Comparison of ENCODE assay signal across 8 cellular contexts in the genomic region with DNA sequence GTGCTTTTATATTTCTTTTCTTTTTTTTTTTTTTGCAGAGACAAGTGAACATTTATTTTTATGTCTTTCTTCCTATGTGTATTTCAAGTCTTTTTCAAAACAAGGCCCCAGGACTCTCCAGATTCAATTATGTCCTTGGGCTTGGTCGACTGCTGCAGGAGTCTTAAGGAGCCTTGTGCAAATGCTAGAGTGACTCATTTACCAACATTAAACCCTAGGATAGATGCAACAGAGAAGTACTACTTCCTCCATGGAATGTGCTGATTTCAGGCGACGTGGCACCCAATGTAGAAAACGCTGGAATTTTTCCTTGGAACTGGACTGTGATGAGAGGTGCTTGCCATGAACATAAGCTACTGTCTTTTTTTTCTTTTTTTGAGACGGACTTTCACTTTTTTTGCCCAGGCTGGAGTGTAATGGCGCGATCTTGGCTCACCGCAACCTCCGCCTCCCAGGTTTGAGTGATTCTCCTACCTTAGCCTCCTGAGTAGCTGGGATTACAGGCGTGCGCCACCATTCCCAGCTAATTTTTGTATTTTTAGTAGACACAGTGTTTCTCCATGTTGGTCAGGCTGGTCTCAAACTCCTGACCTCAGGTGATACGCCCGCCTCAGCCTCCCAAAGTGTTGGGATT. TPM values are rescaled to one million over a fixed set of nuclear protein-coding genes. Genes with fewer than 3 reads are reported as not detected.
DNase-seq lines count a peak whose midpoint lies in the region; ATAC-seq, FAIRE-seq and TF ChIP-seq lines count a peak whose summit lies in the region.
"Not testable (repeated sequence)": the region's sequence is repeated elsewhere in the genome, so short reads cannot be mapped to it uniquely, and the experiment has no call there.

No MANE protein-coding gene starts in this region.

- H3K27ac Mint-ChIP-seq in CD8-positive, alpha-beta memory T cell, result peak overlapping the region; percentile 92 to 99 (median 98)
- H3K27ac Mint-ChIP-seq in activated T-helper 17 cell treated with anti-CD3 and anti-CD28 coated beads, Interleukin-2, amount 50 U/mL, for 72 hours, result peak overlapping the region; percentile 99
- peak overlapping the region; percentile 90 for H3K27ac Mint-ChIP-seq in dendritic cell treated with granulocyte-macrophage colony-stimulating factor and Interleukin-4, amounts not matched to agents 40 ng/mL and 50 ng/mL, for 4 days
- not testable (repeated sequence) for H3K27ac Mint-ChIP-seq in neural crest cell (ENCODE audit: unreplicated experiment)
- H3K27ac Mint-ChIP-seq in type B pancreatic cell, result peak overlapping the region; percentile 95

- H3K9me3 Mint-ChIP-seq in CD8-positive, alpha-beta memory T cell; activated T-helper 17 cell treated with anti-CD3 and anti-CD28 coated beads, Interleukin-2, amount 50 U/mL, for 72 hours; dendritic cell treated with granulocyte-macrophage colony-stimulating factor and Interleukin-4, amounts not matched to agents 40 ng/mL and 50 ng/mL, for 4 days; neural crest cell; type B pancreatic cell: not testable (repeated sequence)

- not testable (repeated sequence) for H3K27me3 Mint-ChIP-seq in CD8-positive, alpha-beta memory T cell; activated T-helper 17 cell treated with anti-CD3 and anti-CD28 coated beads, Interleukin-2, amount 50 U/mL, for 72 hours; dendritic cell treated with granulocyte-macrophage colony-stimulating factor and Interleukin-4, amounts not matched to agents 40 ng/mL and 50 ng/mL, for 4 days; neural crest cell (ENCODE audit: low read depth); type B pancreatic cell

- H3K27ac ChIP-seq in CD8-positive, alpha-beta memory T cell (ENCODE audit: low read depth, low read length), result peak overlapping the region; percentile 91
- peak overlapping the region; percentile 81; the same call in 1 of the 2 replicates for H3K27ac ChIP-seq in Karpas-422 (ENCODE audit: low read length)
- peak overlapping the region; percentile 82 for H3K27ac ChIP-seq in SU-DHL-6 (ENCODE audit: low read depth, low read length)
- H3K27ac ChIP-seq in kidney (ENCODE audit: low read depth in 2 of 2, low read length in 2 of 2), result not testable (repeated sequence)

- not testable (repeated sequence) for H2AFZ ChIP-seq in Karpas-422 (ENCODE audit: low read length)
- H2AFZ ChIP-seq in SU-DHL-6 (ENCODE audit: low read depth, low read length, severe bottlenecking), result peak overlapping the region; percentile 84

- not testable (repeated sequence) for H3K36me3 ChIP-seq in CD8-positive, alpha-beta memory T cell (ENCODE audit: insufficient read depth, low read length); Karpas-422 (ENCODE audit: insufficient read depth, low read length); SU-DHL-6 (ENCODE audit: low read length); kidney (ENCODE audit: control insufficient read depth in 1 of 2, insufficient read depth in 2 of 2, low read length in 2 of 2)

- not testable (repeated sequence) for DNase-seq in CD8-positive, alpha-beta memory T cell; Karpas-422; neural crest cell (ENCODE audit: low read depth, low spot score); type B pancreatic cell (ENCODE audit: extremely low spot score, unreplicated experiment)
- peak; percentile 7 for DNase-seq in kidney

- not testable (repeated sequence) for ATAC-seq in activated T-helper 17 cell treated with anti-CD3 and anti-CD28 coated beads, Interleukin-2, amount 50 U/mL, for 72 hours (replicated peaks)

- CTCF ChIA-PET in CD8-positive, alpha-beta memory T cell (lab: Charles Lee), result interaction anchor here (0.8 to 6.2 kb wide), 19 partner anchors 9 to 450 kb away, joined by 3 to 69 read pairs (median 7); partner anchors contain the start of genes DCTPP1, FBRS, ZNF688 and ZNF689

- intact Hi-C loops in dendritic cell treated with granulocyte-macrophage colony-stimulating factor and Interleukin-4, amounts not matched to agents 40 ng/mL and 50 ng/mL, for 4 days (cut with micrococcal nuclease); kidney (cut with DNase I): not testable (repeated sequence)

- H3K27me3 ChIP-seq in CD8-positive, alpha-beta memory T cell (ENCODE audit: insufficient read depth, low read length, poor library complexity, severe bottlenecking); Karpas-422 (ENCODE audit: low read length); SU-DHL-6 (ENCODE audit: low read length): not testable (repeated sequence)

- H3F3A ChIP-seq in SU-DHL-6 (ENCODE audit: insufficient read depth), result peaks cover 16% of the 10 kb centered on the region

- H3K9me3 ChIP-seq in CD8-positive, alpha-beta memory T cell (ENCODE audit: low read length); Karpas-422 (ENCODE audit: low read length); SU-DHL-6 (ENCODE audit: insufficient read depth, low read length); kidney (ENCODE audit: control insufficient read depth in 1 of 2, low read length in 2 of 2): not testable (repeated sequence)

- POLR2A ChIA-PET in CD8-positive, alpha-beta memory T cell (lab: Charles Lee), result interaction anchor here (1.3 to 4.3 kb wide), 4 partner anchors 15 to 74 kb away, joined by 3 to 71 read pairs (median 27); partner anchors contain the start of genes ZNF688 and ZNF764

- peak overlapping the region; percentile 25 to 98 (median 91) for H3K4me3 Mint-ChIP-seq in CD8-positive, alpha-beta memory T cell
- H3K4me3 Mint-ChIP-seq in activated T-helper 17 cell treated with anti-CD3 and anti-CD28 coated beads, Interleukin-2, amount 50 U/mL, for 72 hours, result peak overlapping the region; percentile 99
- H3K4me3 Mint-ChIP-seq in dendritic cell treated with granulocyte-macrophage colony-stimulating factor and Interleukin-4, amounts not matched to agents 40 ng/mL and 50 ng/mL, for 4 days, result peak overlapping the region; percentile 87
- peak overlapping the region; percentile 87 for H3K4me3 Mint-ChIP-seq in neural crest cell
- peak overlapping the region; percentile 95 for H3K4me3 Mint-ChIP-seq in type B pancreatic cell

- peaks cover 18 to 39% (median 25%) of the 10 kb centered on the region in 3 donors for H3K4me1 Mint-ChIP-seq in CD8-positive, alpha-beta memory T cell
- H3K4me1 Mint-ChIP-seq in activated T-helper 17 cell treated with anti-CD3 and anti-CD28 coated beads, Interleukin-2, amount 50 U/mL, for 72 hours, result not testable (repeated sequence)
- peaks cover 46% of the 10 kb centered on the region for H3K4me1 Mint-ChIP-seq in dendritic cell treated with granulocyte-macrophage colony-stimulating factor and Interleukin-4, amounts not matched to agents 40 ng/mL and 50 ng/mL, for 4 days (ENCODE audit: low read depth)
- peaks cover 23% of the 10 kb centered on the region for H3K4me1 Mint-ChIP-seq in neural crest cell
- H3K4me1 Mint-ChIP-seq in type B pancreatic cell (ENCODE audit: unreplicated experiment), result peaks cover 21% of the 10 kb centered on the region

- H4K20me1 ChIP-seq in Karpas-422 (ENCODE audit: insufficient read depth, low read depth, low read length); SU-DHL-6 (ENCODE audit: low read depth, low read length): not testable (repeated sequence)

- H3K79me2 ChIP-seq in Karpas-422 (ENCODE audit: low read length), result peaks cover 34% of the 10 kb centered on the region
- H3K79me2 ChIP-seq in SU-DHL-6 (ENCODE audit: insufficient read depth, low read length), result not testable (repeated sequence)

- not testable (repeated sequence) for H3K9me2 ChIP-seq in Karpas-422 (replicated peaks; ENCODE audit: insufficient read depth, low read length); SU-DHL-6 (replicated peaks; ENCODE audit: insufficient read depth, low read length)

- H3K9ac ChIP-seq in Karpas-422 (ENCODE audit: low read length) (peak overlapping the region; percentile 81), SU-DHL-6 (ENCODE audit: low read length) (peak overlapping the region; percentile 79), kidney (ENCODE audit: low read length in 2 of 2) (peak overlapping the region; percentile 1 to 89)

- peaks cover 20% of the 10 kb centered on the region for H3K4me1 ChIP-seq in CD8-positive, alpha-beta memory T cell (ENCODE audit: insufficient read depth, low read length)
- H3K4me1 ChIP-seq in Karpas-422 (ENCODE audit: low read length) (peaks cover 53% of the 10 kb centered on the region), kidney (ENCODE audit: control insufficient read depth in 1 of 2, insufficient read depth in 1 of 2, low read depth in 1 of 2, low read length in 2 of 2) (peaks cover 6 to 11% of the 10 kb centered on the region in 2 donors)

- H3K36me3 Mint-ChIP-seq in CD8-positive, alpha-beta memory T cell, result peaks cover 0 to 30% (median 0%) of the 10 kb centered on the region in 3 donors
- peaks cover 56% of the 10 kb centered on the region for H3K36me3 Mint-ChIP-seq in activated T-helper 17 cell treated with anti-CD3 and anti-CD28 coated beads, Interleukin-2, amount 50 U/mL, for 72 hours (ENCODE audit: low read depth)
- peaks cover 51% of the 10 kb centered on the region for H3K36me3 Mint-ChIP-seq in dendritic cell treated with granulocyte-macrophage colony-stimulating factor and Interleukin-4, amounts not matched to agents 40 ng/mL and 50 ng/mL, for 4 days (ENCODE audit: low read depth)
- not testable (repeated sequence) for H3K36me3 Mint-ChIP-seq in neural crest cell (ENCODE audit: low read depth)
- peaks cover 15% of the 10 kb centered on the region for H3K36me3 Mint-ChIP-seq in type B pancreatic cell

- FAIRE-seq in kidney (lab: Jason Lieb, UNC), result not testable (repeated sequence)

- TF ChIP-seq CTCF in SU-DHL-6 (IDR thresholded peaks at IDR 0.05; ENCODE audit: insufficient read depth, low read length, poor library complexity, severe bottlenecking); kidney (IDR thresholded peaks at IDR 0.05; ENCODE audit: borderline replicate concordance, extremely low read depth, insufficient read depth); neural crest cell (conservative IDR thresholded peaks at IDR 0.05); type B pancreatic cell (conservative IDR thresholded peaks at IDR 0.05): not testable (repeated sequence)

- H3K4me2 ChIP-seq in Karpas-422 (ENCODE audit: low read depth, low read length, poor library complexity, severe bottlenecking) (peak overlapping the region; percentile 93), SU-DHL-6 (ENCODE audit: low read depth, low read length, poor library complexity, severe bottlenecking) (peak overlapping the region; percentile 95)

- H3K4me3 ChIP-seq in CD8-positive, alpha-beta memory T cell (ENCODE audit: low read length), result not testable (repeated sequence)
- H3K4me3 ChIP-seq in Karpas-422 (ENCODE audit: low read length) (peak overlapping the region; percentile 90), SU-DHL-6 (ENCODE audit: insufficient read depth, low read length, poor library complexity, severe bottlenecking) (peak overlapping the region; percentile 76), kidney (ENCODE audit: low read length in 2 of 2) (peak overlapping the region in 1 of 2 donors; percentile 91)

RNA-seq across cellular contexts. Expression of gene ZNF747, which starts 1.9 kb away (rescaled TPM):
- 10 to 100 TPM; 13.5 to 17.0 TPM for total RNA-seq in CD8-positive, alpha-beta memory T cell
- 8.4 TPM for polyA plus RNA-seq in CD8-positive, alpha-beta memory T cell
- total RNA-seq in Karpas-422 (2014; rRNA removed; shearing (Covaris generic); ENCODE audit: low replicate concordance), result 9.8 and 16.9 TPM in 2 replicates
- 10 to 100 TPM in 1 of 2 donors, 1 to 10 TPM in 1; 6.9 to 12.9 TPM for total RNA-seq in activated T-helper 17 cell treated with anti-CD3 and anti-CD28 coated beads, Interleukin-2, amount 50 U/mL, for 72 hours
- total RNA-seq in kidney (11.6 TPM), neural crest cell (10.5 and 11.3 TPM in 2 replicates), type B pancreatic cell (ENCODE audit: low replicate concordance) (9.3 and 11.4 TPM in 2 replicates)
- 10.1 TPM for polyA plus RNA-seq in kidney (ENCODE audit: insufficient read depth, low read depth, low replicate concordance)

RNA-seq across cellular contexts. Expression of gene ZNF768, which starts 10.1 kb away (rescaled TPM):
- total RNA-seq in CD8-positive, alpha-beta memory T cell, result 10 to 100 TPM; 13.5 to 15.1 TPM
- polyA plus RNA-seq in CD8-positive, alpha-beta memory T cell, result 2.5 TPM
- total RNA-seq in Karpas-422 (2014; rRNA removed; shearing (Covaris generic); ENCODE audit: low replicate concordance), result 59.4 and 107 TPM in 2 replicates
- 1 to 10 TPM; 3.7 to 5.3 TPM for total RNA-seq in activated T-helper 17 cell treated with anti-CD3 and anti-CD28 coated beads, Interleukin-2, amount 50 U/mL, for 72 hours
- total RNA-seq in kidney (36.2 TPM), neural crest cell (64.0 and 68.5 TPM in 2 replicates), type B pancreatic cell (ENCODE audit: low replicate concordance) (58.7 and 59.6 TPM in 2 replicates)
- 46.9 TPM for polyA plus RNA-seq in kidney (ENCODE audit: insufficient read depth, low read depth, low replicate concordance)

RNA-seq across cellular contexts. Expression of gene ZNF764, which starts 21.7 kb away (rescaled TPM):
- total RNA-seq in CD8-positive, alpha-beta memory T cell, result 10 to 100 TPM; 15.1 to 15.7 TPM
- polyA plus RNA-seq in CD8-positive, alpha-beta memory T cell, result 8.9 TPM
- total RNA-seq in Karpas-422 (2014; rRNA removed; shearing (Covaris generic); ENCODE audit: low replicate concordance), result 7.0 and 15.8 TPM in 2 replicates
- 10 to 100 TPM; 13.8 to 14.1 TPM for total RNA-seq in activated T-helper 17 cell treated with anti-CD3 and anti-CD28 coated beads, Interleukin-2, amount 50 U/mL, for 72 hours
- total RNA-seq in kidney, result 11.9 TPM
- polyA plus RNA-seq in kidney (ENCODE audit: insufficient read depth, low read depth, low replicate concordance), result 4.4 TPM
- total RNA-seq in neural crest cell, result 20.7 and 22.3 TPM in 2 replicates
- total RNA-seq in type B pancreatic cell (ENCODE audit: low replicate concordance), result 16.8 and 20.2 TPM in 2 replicates

RNA-seq across cellular contexts. Expression of gene ZNF688, which starts 35.0 kb away (rescaled TPM):
- 10 to 100 TPM in 1 of 2 experiments, 1 to 10 TPM in 1; 9.6 to 10.8 TPM for total RNA-seq in CD8-positive, alpha-beta memory T cell
- 28.5 TPM for polyA plus RNA-seq in CD8-positive, alpha-beta memory T cell
- total RNA-seq in Karpas-422 (2014; rRNA removed; shearing (Covaris generic); ENCODE audit: low replicate concordance), result 18.0 and 24.9 TPM in 2 replicates
- 1 to 10 TPM; 7.3 to 9.7 TPM for total RNA-seq in activated T-helper 17 cell treated with anti-CD3 and anti-CD28 coated beads, Interleukin-2, amount 50 U/mL, for 72 hours
- total RNA-seq in kidney, result 16.7 TPM
- polyA plus RNA-seq in kidney (ENCODE audit: insufficient read depth, low read depth, low replicate concordance), result 32.7 TPM
- 13.4 and 14.3 TPM in 2 replicates for total RNA-seq in neural crest cell
- total RNA-seq in type B pancreatic cell (ENCODE audit: low replicate concordance), result 9.8 and 14.3 TPM in 2 replicates

RNA-seq across cellular contexts. Expression of gene ZNF785, which starts 49.0 kb away (rescaled TPM):
- total RNA-seq in CD8-positive, alpha-beta memory T cell, result 10 to 100 TPM; 10.9 to 13.0 TPM
- 4.8 TPM for polyA plus RNA-seq in CD8-positive, alpha-beta memory T cell
- total RNA-seq in Karpas-422 (2014; rRNA removed; shearing (Covaris generic); ENCODE audit: low replicate concordance), result 14.9 and 20.8 TPM in 2 replicates
- 10 to 100 TPM; 10.5 to 15.5 TPM for total RNA-seq in activated T-helper 17 cell treated with anti-CD3 and anti-CD28 coated beads, Interleukin-2, amount 50 U/mL, for 72 hours
- 18.5 TPM for total RNA-seq in kidney
- 6.3 TPM for polyA plus RNA-seq in kidney (ENCODE audit: insufficient read depth, low read depth, low replicate concordance)
- 37.6 and 38.3 TPM in 2 replicates for total RNA-seq in neural crest cell
- total RNA-seq in type B pancreatic cell (ENCODE audit: low replicate concordance), result 22.4 and 29.1 TPM in 2 replicates
